In genomic region chr1:25756210-25756609, GRCh38 we compare ENCODE assay signal across 28 cellular contexts.
A peak's percentile ranks its signal among the peaks of the same experiment; 100 is the strongest.
DNase-seq lines count a peak whose midpoint lies in the region; ATAC-seq lines count a peak whose summit lies in the region.
"Had no signal": no experiment of that assay in that cellular context is flagged by ENCODE, and none has a peak within 500 bp of the region (broad histone marks: within the 10 kb centered on the region; RNA-seq: fewer than 3 reads in every experiment).

No MANE protein-coding gene starts in this region.

- no peaks in the 10 kb centered on the region for H3K27me3 Mint-ChIP-seq in activated naive CD8-positive, alpha-beta T cell
- H3K27me3 Mint-ChIP-seq in activated naive CD8-positive, alpha-beta T cell treated with anti-CD3 and anti-CD28 coated beads, Interleukin-2, amount 50 U/mL, for 24 hours = peaks cover 1% of the 10 kb centered on the region
- H3K27me3 Mint-ChIP-seq in effector memory CD8-positive, alpha-beta T cell = no peaks in the 10 kb centered on the region

- H3K4me3 Mint-ChIP-seq in activated naive CD8-positive, alpha-beta T cell = peak overlapping the region; percentile 37
- H3K4me3 Mint-ChIP-seq in activated naive CD8-positive, alpha-beta T cell treated with anti-CD3 and anti-CD28 coated beads, Interleukin-2, amount 50 U/mL, for 24 hours = no peak overlapping the region
- no peak overlapping the region for H3K4me3 Mint-ChIP-seq in effector memory CD8-positive, alpha-beta T cell
- H3K4me3 Mint-ChIP-seq: natural killer cell had no signal

- no peaks in the 10 kb centered on the region for H3K9me3 Mint-ChIP-seq in activated naive CD8-positive, alpha-beta T cell (ENCODE audit: low read depth)
- no peaks in the 10 kb centered on the region for H3K9me3 Mint-ChIP-seq in activated naive CD8-positive, alpha-beta T cell treated with anti-CD3 and anti-CD28 coated beads, Interleukin-2, amount 50 U/mL, for 24 hours
- H3K9me3 Mint-ChIP-seq in effector memory CD8-positive, alpha-beta T cell = no peaks in the 10 kb centered on the region
- H3K9me3 Mint-ChIP-seq: natural killer cell had no signal

- no peak for ATAC-seq in activated naive CD8-positive, alpha-beta T cell treated with anti-CD3 and anti-CD28 coated beads, Interleukin-2, amount 50 U/mL, for 24 hours
- ATAC-seq in effector memory CD8-positive, alpha-beta T cell (replicated peaks) = no peak
- ATAC-seq in HG02610 (IDR thresholded peaks at IDR 0.05; ENCODE audit: unreplicated experiment) (no peak), HG03039 (IDR thresholded peaks at IDR 0.05; ENCODE audit: unreplicated experiment) (no peak)
- ATAC-seq: activated CD4-positive, CD25-positive, alpha-beta regulatory T cell treated with anti-CD3 and anti-CD28 coated beads, Interleukin-2, amount 50 U/mL, for 24 hours; gastroesophageal sphincter; HCT116; left cardiac atrium; natural killer cell had no signal

- no peak for DNase-seq in activated naive CD8-positive, alpha-beta T cell treated with anti-CD3 and anti-CD28 coated beads, Interleukin-2, amount 50 U/mL, for 24 hours
- peak; percentile 43 to 63 for DNase-seq in Kasumi-1 (lab: John Stamatoyannopoulos, UW)
- no peak for DNase-seq in effector memory CD8-positive, alpha-beta T cell
- no peak for DNase-seq in OCI-M2 (lab: John Stamatoyannopoulos, UW; ENCODE audit: unreplicated experiment)
- no peak for DNase-seq in activated CD4-positive, alpha-beta T cell treated with anti-CD3 and anti-CD28 coated beads for 48 hours
- DNase-seq: activated gamma-delta T cell treated with Interleukin-2 at 50 U/mL for 16 hours; activated T-cell treated with anti-CD3 and anti-CD28 coated beads for 4 hours; amygdala; Caco-2; DMS79; hippocampal formation; IMR-90; left cardiac atrium; natural killer cell; NCI-H1092 treated with DMSO at 0.1 percent for 48 hours; NCI-H1694 treated with DMSO at 0.1 percent for 48 hours; NCI-H510A treated with DMSO at 0.1 percent for 48 hours; NK-92 treated with Interleukin-12 subunit alpha and Interleukin-12 subunit beta, amount 100 ng/mL, for 24 hours; ovary; PC-9; stimulated activated CD4-positive, alpha-beta T cell treated with anti-CD3 and anti-CD28 coated beads, Interleukin-15, amount 100 ng/mL, for 24 hours; stimulated activated CD4-positive, alpha-beta T cell treated with anti-CD3 and anti-CD28 coated beads, Interleukin-4, amount 100 ng/mL, for 4 hours had no signal

- peaks cover 6% of the 10 kb centered on the region for H3K36me3 Mint-ChIP-seq in activated naive CD8-positive, alpha-beta T cell
- H3K36me3 Mint-ChIP-seq in activated naive CD8-positive, alpha-beta T cell treated with anti-CD3 and anti-CD28 coated beads, Interleukin-2, amount 50 U/mL, for 24 hours (ENCODE audit: low read depth) = no peaks in the 10 kb centered on the region
- peaks cover 6% of the 10 kb centered on the region for H3K36me3 Mint-ChIP-seq in effector memory CD8-positive, alpha-beta T cell (ENCODE audit: insufficient read depth)
- H3K36me3 Mint-ChIP-seq: natural killer cell had no signal

- H3K27ac Mint-ChIP-seq in activated naive CD8-positive, alpha-beta T cell = peak overlapping the region; percentile 61
- H3K27ac Mint-ChIP-seq in activated naive CD8-positive, alpha-beta T cell treated with anti-CD3 and anti-CD28 coated beads, Interleukin-2, amount 50 U/mL, for 24 hours = no peak overlapping the region
- H3K27ac Mint-ChIP-seq in effector memory CD8-positive, alpha-beta T cell = peak overlapping the region; percentile 55 to 72
- H3K27ac Mint-ChIP-seq: natural killer cell had no signal

- H3K4me1 Mint-ChIP-seq in activated naive CD8-positive, alpha-beta T cell (ENCODE audit: low read depth) = peaks cover 41% of the 10 kb centered on the region
- peaks cover 27% of the 10 kb centered on the region for H3K4me1 Mint-ChIP-seq in activated naive CD8-positive, alpha-beta T cell treated with anti-CD3 and anti-CD28 coated beads, Interleukin-2, amount 50 U/mL, for 24 hours
- H3K4me1 Mint-ChIP-seq in effector memory CD8-positive, alpha-beta T cell (ENCODE audit: low read depth in 2 of 2) = peaks cover 0 to 15% of the 10 kb centered on the region in 2 donors

Comparison
In these comparisons a context has a peak if more than half of its experiments do, and no peak if none do; other contexts are left out.
1. DNase-seq: peak in Kasumi-1 (2 of 2); none in activated naive CD8-positive, alpha-beta T cell treated with anti-CD3 and anti-CD28 coated beads, Interleukin-2, amount 50 U/mL, for 24 hours (single experiment), effector memory CD8-positive, alpha-beta T cell (0 of 3), OCI-M2 (single experiment) and activated CD4-positive, alpha-beta T cell treated with anti-CD3 and anti-CD28 coated beads for 48 hours (single experiment).